In genomic region chr5:179833056-179833708, GRCh38 we compare ENCODE assay signal across 1 cellular context.
A peak's percentile ranks its signal among the peaks of the same experiment; 100 is the strongest.
TF ChIP-seq lines count a peak whose summit lies in the region.

No MANE protein-coding gene starts in this region.

TF ChIP-seq in HepG2, 621 proteins besides CTCF, POLR2A, EP300 and RAD21:
- TF ChIP-seq RBFOX2 (IDR thresholded peaks at IDR 0.05; ENCODE audit: low read depth, low read length) (peak; percentile 62), ADNP (CRISPR knock-in tag; IDR thresholded peaks at IDR 0.05) (no peak), RBM39 (IDR thresholded peaks at IDR 0.05; ENCODE audit: low read depth, low read length, poor library complexity, severe bottlenecking) (peak; percentile 55), HNRNPL (IDR thresholded peaks at IDR 0.05; ENCODE audit: low read depth, low read length) (0 out of 2 replicates have a peak, but pooled peaks have one; percentile 54), RBM22 (optimal IDR thresholded peaks at IDR 0.05; ENCODE audit: low read length) (peak; percentile 71), POLR2AphosphoS5 (IDR thresholded peaks at IDR 0.05; ENCODE audit: low read depth, low read length) (peak; percentile 24; the same call in 1 of the 2 replicates), YEATS4 (CRISPR knock-in tag; IDR thresholded peaks at IDR 0.05; ENCODE audit: borderline replicate concordance) (no peak), AGO2 (optimal IDR thresholded peaks at IDR 0.05; ENCODE audit: low read depth, low read length) (peak; percentile 86), KLF12 (CRISPR knock-in tag; IDR thresholded peaks at IDR 0.05; ENCODE audit: borderline replicate concordance) (no peak)
